In genomic region chr11:934437-934950, GRCh38 we compare ENCODE assay signal across 26 cellular contexts. TPM values are rescaled to one million over a fixed set of nuclear protein-coding genes. Genes with fewer than 3 reads are reported as not detected.
DNase-seq lines count a peak whose midpoint lies in the region; ATAC-seq and TF ChIP-seq lines count a peak whose summit lies in the region.
"Had no signal": no experiment of that assay in that cellular context is flagged by ENCODE, and none has a peak within 500 bp of the region (broad histone marks: within the 10 kb centered on the region; RNA-seq: fewer than 3 reads in every experiment).

No MANE protein-coding gene starts in this region.

- H3K4me2 ChIP-seq in BLaER1 = no peak overlapping the region
- peak overlapping the region; percentile 69 for H3K4me2 ChIP-seq in neural progenitor cell
- H3K4me2 ChIP-seq in smooth muscle cell = no peak overlapping the region

- H3K9me3 ChIP-seq in BLaER1 (no peaks in the 10 kb centered on the region), HUES64 (ENCODE audit: insufficient read depth, low read depth, low read length) (no peaks in the 10 kb centered on the region), iPS-20b (ENCODE audit: insufficient read depth, low read depth, low read length) (no peaks in the 10 kb centered on the region), neural progenitor cell (ENCODE audit: low read depth) (no peaks in the 10 kb centered on the region), smooth muscle cell (replicated peaks; ENCODE audit: low read depth) (no peaks in the 10 kb centered on the region)
- H3K9me3 ChIP-seq: stomach had no signal

- H3K4me1 Mint-ChIP-seq in neural progenitor cell = peaks cover 26% of the 10 kb centered on the region

- peaks cover 7% of the 10 kb centered on the region for H3K27me3 Mint-ChIP-seq in neural progenitor cell (ENCODE audit: insufficient read depth, low read depth)
- H3K27me3 Mint-ChIP-seq: activated CD4-positive, alpha-beta T cell treated with anti-CD3 and anti-CD28 coated beads, Interleukin-2, amount 10 ng/mL, durations not matched to agents 24 days and 14 days; activated naive CD4-positive, alpha-beta T cell treated with anti-CD3 and anti-CD28 coated beads, Interleukin-2, amount 10 ng/mL, durations not matched to agents 7 days and 5 days; type B pancreatic cell had no signal

- peaks cover 99% of the 10 kb centered on the region for H3K79me2 ChIP-seq in neural progenitor cell (ENCODE audit: low read depth)
- H3K79me2 ChIP-seq in smooth muscle cell (ENCODE audit: low read depth) = peaks cover 100% of the 10 kb centered on the region

- H3K27ac ChIP-seq in BLaER1 = 0 out of 2 replicates have a peak overlapping the region, but pooled peaks have one; percentile 18
- peak overlapping the region; percentile 72; the same call in 1 of the 2 replicates for H3K27ac ChIP-seq in HUES64 (ENCODE audit: low read depth, low read length)
- no peak overlapping the region for H3K27ac ChIP-seq in iPS-20b (ENCODE audit: low read length)
- H3K27ac ChIP-seq in neural progenitor cell = peak overlapping the region; percentile 53
- H3K27ac ChIP-seq in smooth muscle cell (ENCODE audit: low read depth) = no peak overlapping the region
- H3K27ac ChIP-seq: epithelial cell of prostate had no signal

- H3K36me3 Mint-ChIP-seq in neural progenitor cell = peaks cover 8% of the 10 kb centered on the region

- DNase-seq in neural progenitor cell (ENCODE audit: low spot score) (peak; percentile 18), NCI-H2196 treated with DMSO at 0.1 percent for 48 hours (lab: John Stamatoyannopoulos, UW; ENCODE audit: unreplicated experiment) (no peak), MV-4-11 (lab: John Stamatoyannopoulos, UW) (no peak), smooth muscle cell (lab: John Stamatoyannopoulos, UW; ENCODE audit: unreplicated experiment) (no peak)
- DNase-seq: activated CD4-positive, alpha-beta T cell treated with anti-CD3 and anti-CD28 coated beads, Interleukin-2, amount 10 ng/mL, durations not matched to agents 24 days and 14 days; activated naive CD4-positive, alpha-beta T cell treated with anti-CD3 and anti-CD28 coated beads, Interleukin-2, amount 10 ng/mL, durations not matched to agents 7 days and 5 days; activated T-cell treated with anti-CD3 and anti-CD28 coated beads, Interleukin-2, amount 50 U/mL, for 4 hours; AML-193; caudate nucleus; DMS79; dorsolateral prefrontal cortex; GOT3; head of caudate nucleus; immature natural killer cell; IMR-90; NCI-H2081; NCI-H82; stomach had no signal

- H3K9ac ChIP-seq in BLaER1 (no peak overlapping the region), HUES64 (ENCODE audit: low read depth, low read length) (no peak overlapping the region), iPS-20b (ENCODE audit: low read depth, low read length) (0 out of 2 replicates have a peak overlapping the region, but pooled peaks have one; percentile 2), neural progenitor cell (no peak overlapping the region), smooth muscle cell (ENCODE audit: low read depth) (no peak overlapping the region)

- peaks cover 100% of the 10 kb centered on the region for H4K20me1 ChIP-seq in BLaER1
- peaks cover 89% of the 10 kb centered on the region for H4K20me1 ChIP-seq in neural progenitor cell (ENCODE audit: low read depth)
- peaks cover 96% of the 10 kb centered on the region for H4K20me1 ChIP-seq in smooth muscle cell (ENCODE audit: low read depth)

- H3K4me1 ChIP-seq in BLaER1 (peaks cover 76% of the 10 kb centered on the region), HUES64 (ENCODE audit: insufficient read depth, low read length) (peaks cover 40% of the 10 kb centered on the region), iPS-20b (ENCODE audit: insufficient read depth, low read length) (peaks cover 26% of the 10 kb centered on the region), neural progenitor cell (peaks cover 17% of the 10 kb centered on the region), smooth muscle cell (ENCODE audit: low read depth) (peaks cover 10% of the 10 kb centered on the region)

- H3K27me3 ChIP-seq in BLaER1 (no peaks in the 10 kb centered on the region), HUES64 (ENCODE audit: insufficient read depth, low read length) (no peaks in the 10 kb centered on the region), iPS-20b (ENCODE audit: insufficient read depth, low read length) (peaks cover 9% of the 10 kb centered on the region; the same call in 1 of the 2 replicates), neural progenitor cell (no peaks in the 10 kb centered on the region), smooth muscle cell (ENCODE audit: low read depth) (no peaks in the 10 kb centered on the region)
- H3K27me3 ChIP-seq: dorsolateral prefrontal cortex, stomach had no signal

- peaks cover 2% of the 10 kb centered on the region for H3K9me3 Mint-ChIP-seq in neural progenitor cell
- H3K9me3 Mint-ChIP-seq: activated CD4-positive, alpha-beta T cell treated with anti-CD3 and anti-CD28 coated beads, Interleukin-2, amount 10 ng/mL, durations not matched to agents 24 days and 14 days; activated naive CD4-positive, alpha-beta T cell treated with anti-CD3 and anti-CD28 coated beads, Interleukin-2, amount 10 ng/mL, durations not matched to agents 7 days and 5 days; activated T-cell treated with anti-CD3 and anti-CD28 coated beads, Interleukin-2, amount 50 U/mL, for 4 hours; immature natural killer cell; type B pancreatic cell had no signal

- no peak for ATAC-seq in HG02852 (IDR thresholded peaks at IDR 0.05; ENCODE audit: unreplicated experiment)
- ATAC-seq: activated T-cell treated with anti-CD3 and anti-CD28 coated beads, Interleukin-2, amount 50 U/mL, for 4 hours; left lobe of liver; SK-N-SH treated with all-trans-retinoic acid at 6 μM for 48 hours had no signal

- H3K36me3 ChIP-seq in BLaER1 (peaks cover 38% of the 10 kb centered on the region), HUES64 (ENCODE audit: insufficient read depth, low read length) (no peaks in the 10 kb centered on the region), iPS-20b (ENCODE audit: insufficient read depth, low read depth, low read length) (peaks cover 3% of the 10 kb centered on the region; the same call in 1 of the 2 replicates), neural progenitor cell (no peaks in the 10 kb centered on the region), smooth muscle cell (ENCODE audit: low read depth) (no peaks in the 10 kb centered on the region)

- no peak overlapping the region for H3K27ac Mint-ChIP-seq in neural progenitor cell
- H3K27ac Mint-ChIP-seq: activated CD4-positive, alpha-beta T cell treated with anti-CD3 and anti-CD28 coated beads, Interleukin-2, amount 10 ng/mL, durations not matched to agents 24 days and 14 days; activated naive CD4-positive, alpha-beta T cell treated with anti-CD3 and anti-CD28 coated beads, Interleukin-2, amount 10 ng/mL, durations not matched to agents 7 days and 5 days; type B pancreatic cell had no signal

- H3K4me3 Mint-ChIP-seq in neural progenitor cell = no peak overlapping the region
- H3K4me3 Mint-ChIP-seq: activated CD4-positive, alpha-beta T cell treated with anti-CD3 and anti-CD28 coated beads, Interleukin-2, amount 10 ng/mL, durations not matched to agents 24 days and 14 days; activated naive CD4-positive, alpha-beta T cell treated with anti-CD3 and anti-CD28 coated beads, Interleukin-2, amount 10 ng/mL, durations not matched to agents 7 days and 5 days; activated T-cell treated with anti-CD3 and anti-CD28 coated beads, Interleukin-2, amount 50 U/mL, for 4 hours; immature natural killer cell; type B pancreatic cell had no signal

- H2AFZ ChIP-seq in neural progenitor cell (replicated peaks) (no peak overlapping the region), smooth muscle cell (ENCODE audit: low read depth) (no peak overlapping the region)

- no peak overlapping the region for H3K4me3 ChIP-seq in BLaER1
- H3K4me3 ChIP-seq in HUES64 (ENCODE audit: low read length) = no peak overlapping the region
- H3K4me3 ChIP-seq in iPS-20b (ENCODE audit: low read length) = peak overlapping the region; percentile 46; the same call in 1 of the 2 replicates
- peak overlapping the region; percentile 7 for H3K4me3 ChIP-seq in neural progenitor cell
- H3K4me3 ChIP-seq in smooth muscle cell = no peak overlapping the region
- H3K4me3 ChIP-seq: stomach had no signal

- peaks cover 39% of the 10 kb centered on the region for H3F3A ChIP-seq in neural progenitor cell (ENCODE audit: low read depth)
- peaks cover 10% of the 10 kb centered on the region for H3F3A ChIP-seq in smooth muscle cell (ENCODE audit: low read depth)

- no peak for TF ChIP-seq CTCF in neural progenitor cell (IDR thresholded peaks at IDR 0.05)
- no peak for TF ChIP-seq CTCF in smooth muscle cell (IDR thresholded peaks at IDR 0.05; ENCODE audit: borderline replicate concordance, insufficient read depth, poor library complexity, severe bottlenecking)

- WGBS in HUES64 = 47% methylated on average over 7 of the region's 9 CpGs
- 76% methylated on average over 9 of the region's 9 CpGs for WGBS in smooth muscle cell (ENCODE audit: low lambda C conversion rate)

RNA-seq across cellular contexts. Expression of gene AP2A2, which starts 8.8 kb away (rescaled TPM):
- 49.3 TPM for polyA plus RNA-seq in HUES64 (2013, experiment 1 of 2)
- polyA plus RNA-seq in HUES64 (2013, experiment 2 of 2) = 47.2 TPM
- total RNA-seq in neural progenitor cell (ENCODE audit: low replicate concordance) = 50.4 and 67.5 TPM in 2 replicates
- 32.2 and 35.8 TPM in 2 replicates for total RNA-seq in smooth muscle cell
- 25.1 and 31.8 TPM in 2 replicates for polyA plus RNA-seq in smooth muscle cell

RNA-seq across cellular contexts. Expression of gene CHID1, which starts 23.9 kb away (rescaled TPM):
- 48.5 TPM for polyA plus RNA-seq in HUES64 (2013, experiment 1 of 2)
- polyA plus RNA-seq in HUES64 (2013, experiment 2 of 2) = 53.3 TPM
- total RNA-seq in neural progenitor cell (ENCODE audit: low replicate concordance) = 56.6 and 62.9 TPM in 2 replicates
- total RNA-seq in smooth muscle cell = 54.3 and 76.5 TPM in 2 replicates
- 171 and 181 TPM in 2 replicates for polyA plus RNA-seq in smooth muscle cell

Comparison
In these comparisons a context has a peak if more than half of its experiments do, and no peak if none do; other contexts are left out.
1. H3K27ac ChIP-seq: peak in BLaER1 (single experiment), HUES64 (single experiment) and neural progenitor cell (single experiment); none in iPS-20b (single experiment) and smooth muscle cell (single experiment).
2. H3K4me3 ChIP-seq: peak in iPS-20b (single experiment) and neural progenitor cell (single experiment); none in BLaER1 (single experiment), HUES64 (single experiment) and smooth muscle cell (single experiment).